Comparison of ENCODE assay signal across 22 cellular contexts in the genomic region with DNA sequence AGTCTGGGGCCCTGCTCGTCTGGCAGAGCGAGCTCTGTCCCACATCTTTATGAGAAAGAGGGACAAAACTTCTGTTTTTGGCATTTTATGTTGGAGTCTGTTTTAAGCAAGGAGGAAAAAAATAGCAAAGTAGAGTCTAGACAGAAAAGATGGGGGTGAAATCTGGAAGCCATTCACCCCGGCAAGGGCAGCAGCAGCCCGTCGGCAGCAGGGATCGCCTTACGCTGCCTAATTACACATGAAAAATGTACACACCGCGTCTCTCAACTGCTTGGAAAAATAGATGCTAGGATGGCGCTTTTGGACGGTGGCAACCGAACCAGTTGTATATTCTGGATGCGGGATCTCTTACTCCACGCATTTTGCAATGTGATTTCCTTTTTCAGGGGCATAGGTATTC.
"Had no signal": no experiment of that assay in that cellular context is flagged by ENCODE, and none has a peak within 500 bp of the region (broad histone marks: within the 10 kb centered on the region; RNA-seq: fewer than 3 reads in every experiment).

No MANE protein-coding gene starts in this region.

- H3K36me3 Mint-ChIP-seq: natural killer cell had no signal

- DNase-seq: activated CD4-positive, alpha-beta T cell treated with anti-CD3 and anti-CD28 coated beads, Interleukin-2, amount 10 ng/mL, durations not matched to agents 24 days and 14 days; activated CD8-positive, alpha-beta T cell treated with anti-CD3 and anti-CD28 coated beads, Interleukin-2, amount 10 ng/mL, durations not matched to agents 7 days and 5 days; activated gamma-delta T cell; activated naive CD4-positive, alpha-beta T cell treated with anti-CD3 and anti-CD28 coated beads, Interleukin-2, amount 50 U/mL, for 16 hours; activated naive CD8-positive, alpha-beta T cell treated with anti-CD3 and anti-CD28 coated beads, Interleukin-2, amount 50 U/mL, for 24 hours; cerebellar nuclear complex; cortex of kidney; endodermal cell; heart right ventricle; kidney; left lung; midbrain; natural killer cell; pancreas; right cardiac atrium; stimulated activated CD4-positive, alpha-beta T cell treated with anti-CD3 and anti-CD28 coated beads, Interleukin-12 subunit alpha, Interleukin-12 subunit beta, amount 100 ng/mL, for 4 hours; substantia nigra; transverse colon; uterus had no signal

- H3K27ac Mint-ChIP-seq: activated CD4-positive, alpha-beta T cell treated with anti-CD3 and anti-CD28 coated beads, Interleukin-2, amount 10 ng/mL, durations not matched to agents 24 days and 14 days; activated CD8-positive, alpha-beta T cell treated with anti-CD3 and anti-CD28 coated beads, Interleukin-2, amount 10 ng/mL, durations not matched to agents 7 days and 5 days; activated naive CD8-positive, alpha-beta T cell treated with anti-CD3 and anti-CD28 coated beads, Interleukin-2, amount 50 U/mL, for 24 hours; activated T-helper 1 cell treated with anti-CD3 and anti-CD28 coated beads, Interleukin-12 subunit alpha, Interleukin-12 subunit beta, Interleukin-2, Interleukin-4 antibody, amounts not matched to agents 30 ng/mL and 10 ng/mL and 1 ng/mL, durations not matched to agents 14 hours and 24 hours and 36 hours; endodermal cell; natural killer cell; stimulated activated naive CD8-positive, alpha-beta T cell treated with anti-CD3 and anti-CD28 coated beads, Interleukin-15, Interleukin-2, amounts not matched to agents 100 ng/mL and 50 ng/mL, for 24 hours had no signal

- H3K9me3 Mint-ChIP-seq: activated CD4-positive, alpha-beta T cell treated with anti-CD3 and anti-CD28 coated beads, Interleukin-2, amount 10 ng/mL, durations not matched to agents 24 days and 14 days; activated naive CD8-positive, alpha-beta T cell treated with anti-CD3 and anti-CD28 coated beads, Interleukin-2, amount 50 U/mL, for 24 hours; activated T-helper 1 cell treated with anti-CD3 and anti-CD28 coated beads, Interleukin-12 subunit alpha, Interleukin-12 subunit beta, Interleukin-2, Interleukin-4 antibody, amounts not matched to agents 30 ng/mL and 10 ng/mL and 1 ng/mL, durations not matched to agents 14 hours and 24 hours and 36 hours; endodermal cell; natural killer cell; stimulated activated naive CD8-positive, alpha-beta T cell treated with anti-CD3 and anti-CD28 coated beads, Interleukin-15, Interleukin-2, amounts not matched to agents 100 ng/mL and 50 ng/mL, for 24 hours had no signal

- H3K4me3 Mint-ChIP-seq: activated CD4-positive, alpha-beta T cell treated with anti-CD3 and anti-CD28 coated beads, Interleukin-2, amount 10 ng/mL, durations not matched to agents 24 days and 14 days; activated CD8-positive, alpha-beta T cell treated with anti-CD3 and anti-CD28 coated beads, Interleukin-2, amount 10 ng/mL, durations not matched to agents 7 days and 5 days; activated naive CD8-positive, alpha-beta T cell treated with anti-CD3 and anti-CD28 coated beads, Interleukin-2, amount 50 U/mL, for 24 hours; activated T-helper 1 cell treated with anti-CD3 and anti-CD28 coated beads, Interleukin-12 subunit alpha, Interleukin-12 subunit beta, Interleukin-2, Interleukin-4 antibody, amounts not matched to agents 30 ng/mL and 10 ng/mL and 1 ng/mL, durations not matched to agents 14 hours and 24 hours and 36 hours; endodermal cell; natural killer cell; stimulated activated naive CD8-positive, alpha-beta T cell treated with anti-CD3 and anti-CD28 coated beads, Interleukin-15, Interleukin-2, amounts not matched to agents 100 ng/mL and 50 ng/mL, for 24 hours had no signal

- ATAC-seq: activated CD4-positive, CD25-positive, alpha-beta regulatory T cell treated with anti-CD3 and anti-CD28 coated beads, Interleukin-2, amount 50 U/mL, for 24 hours; activated CD8-positive, alpha-beta T cell treated with anti-CD3 and anti-CD28 coated beads, Interleukin-2, amount 10 ng/mL, durations not matched to agents 7 days and 5 days; activated naive CD8-positive, alpha-beta T cell treated with anti-CD3 and anti-CD28 coated beads, Interleukin-2, amount 50 U/mL, for 24 hours; heart right ventricle; left lung; natural killer cell; pancreas; right cardiac atrium had no signal

- H3K4me1 Mint-ChIP-seq: endodermal cell had no signal
